In genomic region chr11:134862796-134863195, GRCh38 we compare ENCODE assay signal across 21 cellular contexts.
"Had no signal": no experiment of that assay in that cellular context is flagged by ENCODE, and none has a peak within 500 bp of the region (broad histone marks: within the 10 kb centered on the region; RNA-seq: fewer than 3 reads in every experiment).

No MANE protein-coding gene starts in this region.

- H3K9me3 Mint-ChIP-seq: dendritic cell treated with granulocyte-macrophage colony-stimulating factor and Interleukin-4, amounts not matched to agents 40 ng/mL and 50 ng/mL, for 4 days; naive thymus-derived CD8-positive, alpha-beta T cell; stimulated activated effector memory CD8-positive, alpha-beta T cell treated with anti-CD3 and anti-CD28 coated beads, Interleukin-12 subunit alpha, Interleukin-12 subunit beta, amount 100 ng/mL, for 72 hours had no signal

- H3K27ac ChIP-seq: esophagus muscularis mucosa, foreskin keratinocyte, gastroesophageal sphincter, heart left ventricle, hepatocyte, left lung, neutrophil, parathyroid adenoma, right atrium auricular region, sigmoid colon, stomach, thyroid gland had no signal

- H3K27ac Mint-ChIP-seq: dendritic cell treated with granulocyte-macrophage colony-stimulating factor and Interleukin-4, amounts not matched to agents 40 ng/mL and 50 ng/mL, for 4 days; naive thymus-derived CD8-positive, alpha-beta T cell; progenitor cell of endocrine pancreas; stimulated activated effector memory CD8-positive, alpha-beta T cell treated with anti-CD3 and anti-CD28 coated beads, Interleukin-12 subunit alpha, Interleukin-12 subunit beta, amount 100 ng/mL, for 72 hours had no signal

- H3K79me2 ChIP-seq: hepatocyte, parathyroid adenoma had no signal

- H3K27me3 Mint-ChIP-seq: dendritic cell treated with granulocyte-macrophage colony-stimulating factor and Interleukin-4, amounts not matched to agents 40 ng/mL and 50 ng/mL, for 4 days had no signal

- DNase-seq: effector CD8-positive, alpha-beta T cell; foreskin keratinocyte; heart left ventricle; left cardiac atrium; left lung; naive thymus-derived CD8-positive, alpha-beta T cell; sigmoid colon; stimulated activated CD4-positive, alpha-beta T cell treated with anti-CD3 and anti-CD28 coated beads, Interleukin-2, amount 100 ng/mL, for 24 hours; stimulated activated CD4-positive, alpha-beta T cell treated with anti-CD3 and anti-CD28 coated beads, Interleukin-4, amount 100 ng/mL, for 24 hours; stimulated activated naive CD4-positive, alpha-beta T cell treated with Interleukin-2 at 50 U/mL for 16 hours; stomach; thyroid gland had no signal

- H3K4me1 ChIP-seq: esophagus muscularis mucosa, foreskin keratinocyte, gastroesophageal sphincter, heart left ventricle, left lung, parathyroid adenoma, right atrium auricular region, sigmoid colon, stomach, thyroid gland had no signal

- H3K9me3 ChIP-seq: esophagus muscularis mucosa, gastroesophageal sphincter, heart left ventricle, left lung, neutrophil, right atrium auricular region, sigmoid colon, stomach, thyroid gland had no signal

- H3K4me3 Mint-ChIP-seq: dendritic cell treated with granulocyte-macrophage colony-stimulating factor and Interleukin-4, amounts not matched to agents 40 ng/mL and 50 ng/mL, for 4 days; naive thymus-derived CD8-positive, alpha-beta T cell; stimulated activated effector memory CD8-positive, alpha-beta T cell treated with anti-CD3 and anti-CD28 coated beads, Interleukin-12 subunit alpha, Interleukin-12 subunit beta, amount 100 ng/mL, for 72 hours had no signal

- H3K4me3 ChIP-seq: esophagus muscularis mucosa, gastroesophageal sphincter, heart left ventricle, hepatocyte, left lung, right atrium auricular region, sigmoid colon, stomach, thyroid gland had no signal

- H3K36me3 Mint-ChIP-seq: naive thymus-derived CD8-positive, alpha-beta T cell; stimulated activated effector memory CD8-positive, alpha-beta T cell treated with anti-CD3 and anti-CD28 coated beads, Interleukin-12 subunit alpha, Interleukin-12 subunit beta, amount 100 ng/mL, for 72 hours had no signal

- H3K36me3 ChIP-seq: esophagus muscularis mucosa, gastroesophageal sphincter, heart left ventricle, left lung, neutrophil, right atrium auricular region, sigmoid colon, stomach, thyroid gland had no signal

- H3K4me2 ChIP-seq: hepatocyte had no signal

- ATAC-seq: foreskin keratinocyte; gastroesophageal sphincter; left cardiac atrium; left lung; naive thymus-derived CD8-positive, alpha-beta T cell; stimulated activated effector memory CD8-positive, alpha-beta T cell treated with anti-CD3 and anti-CD28 coated beads, Interleukin-12 subunit alpha, Interleukin-12 subunit beta, amount 100 ng/mL, for 72 hours had no signal

- H2AFZ ChIP-seq: hepatocyte, parathyroid adenoma had no signal

- H3K27me3 ChIP-seq: foreskin keratinocyte, hepatocyte, neutrophil, right atrium auricular region, thyroid gland had no signal

- H3K4me1 Mint-ChIP-seq: naive thymus-derived CD8-positive, alpha-beta T cell; stimulated activated effector memory CD8-positive, alpha-beta T cell treated with anti-CD3 and anti-CD28 coated beads, Interleukin-12 subunit alpha, Interleukin-12 subunit beta, amount 100 ng/mL, for 72 hours had no signal
